ENCODE assay signal across 1 cellular context in the genomic region with DNA sequence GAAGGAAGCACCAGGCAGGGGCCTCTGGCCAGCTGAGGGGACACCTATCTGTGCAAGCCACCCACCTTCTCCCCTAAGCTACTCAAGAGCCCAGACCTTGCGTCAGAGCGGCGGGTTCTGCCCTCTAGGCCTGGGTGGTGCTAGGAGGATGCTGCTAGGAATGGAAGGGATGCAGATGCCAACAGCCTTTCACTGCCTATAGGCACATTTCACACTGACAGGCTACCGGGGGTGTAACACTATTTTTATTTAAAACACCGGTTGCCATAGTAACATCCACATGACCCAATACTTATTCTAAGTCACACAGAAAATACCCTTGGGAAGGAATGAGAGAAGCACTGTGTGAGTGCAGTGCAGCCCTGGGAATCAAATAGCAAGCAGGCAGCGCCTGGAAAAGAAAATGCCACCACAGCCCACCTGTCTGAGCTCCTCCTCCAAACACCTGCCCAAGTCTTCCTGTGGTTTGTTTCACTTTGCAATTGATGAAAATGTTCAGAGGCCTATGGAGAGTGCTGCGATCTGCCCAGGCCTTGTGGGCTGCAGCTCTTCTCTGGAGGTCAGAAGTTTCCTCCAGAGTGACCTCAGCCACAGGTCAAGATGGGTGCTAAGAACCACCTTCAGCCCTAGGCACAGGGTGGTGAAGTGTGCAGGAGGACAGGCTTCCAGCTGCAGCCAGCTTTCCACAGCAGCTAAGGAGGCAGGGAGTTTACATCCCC.
TF ChIP-seq lines count a peak whose summit lies in the region.

No MANE protein-coding gene starts in this region.

TF ChIP-seq in GM23338, 12 proteins besides CTCF, POLR2A, EP300 and RAD21 (continued from another document):
- TF ChIP-seq, protein P1, sequence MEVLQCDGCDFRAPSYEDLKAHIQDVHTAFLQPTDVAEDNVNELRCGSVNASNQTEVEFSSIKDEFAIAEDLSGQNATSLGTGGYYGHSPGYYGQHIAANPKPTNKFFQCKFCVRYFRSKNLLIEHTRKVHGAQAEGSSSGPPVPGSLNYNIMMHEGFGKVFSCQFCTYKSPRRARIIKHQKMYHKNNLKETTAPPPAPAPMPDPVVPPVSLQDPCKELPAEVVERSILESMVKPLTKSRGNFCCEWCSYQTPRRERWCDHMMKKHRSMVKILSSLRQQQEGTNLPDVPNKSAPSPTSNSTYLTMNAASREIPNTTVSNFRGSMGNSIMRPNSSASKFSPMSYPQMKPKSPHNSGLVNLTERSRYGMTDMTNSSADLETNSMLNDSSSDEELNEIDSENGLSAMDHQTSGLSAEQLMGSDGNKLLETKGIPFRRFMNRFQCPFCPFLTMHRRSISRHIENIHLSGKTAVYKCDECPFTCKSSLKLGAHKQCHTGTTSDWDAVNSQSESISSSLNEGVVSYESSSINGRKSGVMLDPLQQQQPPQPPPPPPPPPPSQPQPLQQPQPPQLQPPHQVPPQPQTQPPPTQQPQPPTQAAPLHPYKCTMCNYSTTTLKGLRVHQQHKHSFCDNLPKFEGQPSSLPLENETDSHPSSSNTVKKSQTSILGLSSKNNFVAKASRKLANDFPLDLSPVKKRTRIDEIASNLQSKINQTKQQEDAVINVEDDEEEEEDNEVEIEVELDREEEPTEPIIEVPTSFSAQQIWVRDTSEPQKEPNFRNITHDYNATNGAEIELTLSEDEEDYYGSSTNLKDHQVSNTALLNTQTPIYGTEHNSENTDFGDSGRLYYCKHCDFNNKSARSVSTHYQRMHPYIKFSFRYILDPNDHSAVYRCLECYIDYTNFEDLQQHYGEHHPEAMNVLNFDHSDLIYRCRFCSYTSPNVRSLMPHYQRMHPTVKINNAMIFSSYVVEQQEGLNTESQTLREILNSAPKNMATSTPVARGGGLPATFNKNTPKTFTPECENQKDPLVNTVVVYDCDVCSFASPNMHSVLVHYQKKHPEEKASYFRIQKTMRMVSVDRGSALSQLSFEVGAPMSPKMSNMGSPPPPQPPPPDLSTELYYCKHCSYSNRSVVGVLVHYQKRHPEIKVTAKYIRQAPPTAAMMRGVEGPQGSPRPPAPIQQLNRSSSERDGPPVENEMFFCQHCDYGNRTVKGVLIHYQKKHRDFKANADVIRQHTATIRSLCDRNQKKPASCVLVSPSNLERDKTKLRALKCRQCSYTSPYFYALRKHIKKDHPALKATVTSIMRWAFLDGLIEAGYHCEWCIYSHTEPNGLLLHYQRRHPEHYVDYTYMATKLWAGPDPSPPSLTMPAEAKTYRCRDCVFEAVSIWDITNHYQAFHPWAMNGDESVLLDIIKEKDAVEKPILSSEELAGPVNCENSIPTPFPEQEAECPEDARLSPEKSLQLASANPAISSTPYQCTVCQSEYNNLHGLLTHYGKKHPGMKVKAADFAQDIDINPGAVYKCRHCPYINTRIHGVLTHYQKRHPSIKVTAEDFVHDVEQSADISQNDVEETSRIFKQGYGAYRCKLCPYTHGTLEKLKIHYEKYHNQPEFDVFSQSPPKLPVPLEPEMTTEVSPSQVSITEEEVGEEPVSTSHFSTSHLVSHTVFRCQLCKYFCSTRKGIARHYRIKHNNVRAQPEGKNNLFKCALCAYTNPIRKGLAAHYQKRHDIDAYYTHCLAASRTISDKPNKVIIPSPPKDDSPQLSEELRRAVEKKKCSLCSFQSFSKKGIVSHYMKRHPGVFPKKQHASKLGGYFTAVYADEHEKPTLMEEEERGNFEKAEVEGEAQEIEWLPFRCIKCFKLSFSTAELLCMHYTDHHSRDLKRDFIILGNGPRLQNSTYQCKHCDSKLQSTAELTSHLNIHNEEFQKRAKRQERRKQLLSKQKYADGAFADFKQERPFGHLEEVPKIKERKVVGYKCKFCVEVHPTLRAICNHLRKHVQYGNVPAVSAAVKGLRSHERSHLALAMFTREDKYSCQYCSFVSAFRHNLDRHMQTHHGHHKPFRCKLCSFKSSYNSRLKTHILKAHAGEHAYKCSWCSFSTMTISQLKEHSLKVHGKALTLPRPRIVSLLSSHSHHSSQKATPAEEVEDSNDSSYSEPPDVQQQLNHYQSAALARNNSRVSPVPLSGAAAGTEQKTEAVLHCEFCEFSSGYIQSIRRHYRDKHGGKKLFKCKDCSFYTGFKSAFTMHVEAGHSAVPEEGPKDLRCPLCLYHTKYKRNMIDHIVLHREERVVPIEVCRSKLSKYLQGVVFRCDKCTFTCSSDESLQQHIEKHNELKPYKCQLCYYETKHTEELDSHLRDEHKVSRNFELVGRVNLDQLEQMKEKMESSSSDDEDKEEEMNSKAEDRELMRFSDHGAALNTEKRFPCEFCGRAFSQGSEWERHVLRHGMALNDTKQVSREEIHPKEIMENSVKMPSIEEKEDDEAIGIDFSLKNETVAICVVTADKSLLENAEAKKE (CRISPR knock-in tag; IDR thresholded peaks at IDR 0.05) = no peak
- TF ChIP-seq STAT1 (IDR thresholded peaks at IDR 0.05; ENCODE audit: unreplicated experiment) (no peak), ZNF114 (CRISPR knock-in tag; IDR thresholded peaks at IDR 0.05) (no peak), CREB1 (CRISPR knock-in tag; IDR thresholded peaks at IDR 0.05; ENCODE audit: low read depth) (no peak), ZNF331 (CRISPR knock-in tag; IDR thresholded peaks at IDR 0.05; ENCODE audit: low read depth) (no peak), EZH2 (IDR thresholded peaks at IDR 0.05; ENCODE audit: low read depth, unreplicated experiment) (no peak)
- TF ChIP-seq, protein P2, sequence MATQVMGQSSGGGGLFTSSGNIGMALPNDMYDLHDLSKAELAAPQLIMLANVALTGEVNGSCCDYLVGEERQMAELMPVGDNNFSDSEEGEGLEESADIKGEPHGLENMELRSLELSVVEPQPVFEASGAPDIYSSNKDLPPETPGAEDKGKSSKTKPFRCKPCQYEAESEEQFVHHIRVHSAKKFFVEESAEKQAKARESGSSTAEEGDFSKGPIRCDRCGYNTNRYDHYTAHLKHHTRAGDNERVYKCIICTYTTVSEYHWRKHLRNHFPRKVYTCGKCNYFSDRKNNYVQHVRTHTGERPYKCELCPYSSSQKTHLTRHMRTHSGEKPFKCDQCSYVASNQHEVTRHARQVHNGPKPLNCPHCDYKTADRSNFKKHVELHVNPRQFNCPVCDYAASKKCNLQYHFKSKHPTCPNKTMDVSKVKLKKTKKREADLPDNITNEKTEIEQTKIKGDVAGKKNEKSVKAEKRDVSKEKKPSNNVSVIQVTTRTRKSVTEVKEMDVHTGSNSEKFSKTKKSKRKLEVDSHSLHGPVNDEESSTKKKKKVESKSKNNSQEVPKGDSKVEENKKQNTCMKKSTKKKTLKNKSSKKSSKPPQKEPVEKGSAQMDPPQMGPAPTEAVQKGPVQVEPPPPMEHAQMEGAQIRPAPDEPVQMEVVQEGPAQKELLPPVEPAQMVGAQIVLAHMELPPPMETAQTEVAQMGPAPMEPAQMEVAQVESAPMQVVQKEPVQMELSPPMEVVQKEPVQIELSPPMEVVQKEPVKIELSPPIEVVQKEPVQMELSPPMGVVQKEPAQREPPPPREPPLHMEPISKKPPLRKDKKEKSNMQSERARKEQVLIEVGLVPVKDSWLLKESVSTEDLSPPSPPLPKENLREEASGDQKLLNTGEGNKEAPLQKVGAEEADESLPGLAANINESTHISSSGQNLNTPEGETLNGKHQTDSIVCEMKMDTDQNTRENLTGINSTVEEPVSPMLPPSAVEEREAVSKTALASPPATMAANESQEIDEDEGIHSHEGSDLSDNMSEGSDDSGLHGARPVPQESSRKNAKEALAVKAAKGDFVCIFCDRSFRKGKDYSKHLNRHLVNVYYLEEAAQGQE (IDR thresholded peaks at IDR 0.05; ENCODE audit: unreplicated experiment) = no peak
- TF ChIP-seq, protein P3, sequence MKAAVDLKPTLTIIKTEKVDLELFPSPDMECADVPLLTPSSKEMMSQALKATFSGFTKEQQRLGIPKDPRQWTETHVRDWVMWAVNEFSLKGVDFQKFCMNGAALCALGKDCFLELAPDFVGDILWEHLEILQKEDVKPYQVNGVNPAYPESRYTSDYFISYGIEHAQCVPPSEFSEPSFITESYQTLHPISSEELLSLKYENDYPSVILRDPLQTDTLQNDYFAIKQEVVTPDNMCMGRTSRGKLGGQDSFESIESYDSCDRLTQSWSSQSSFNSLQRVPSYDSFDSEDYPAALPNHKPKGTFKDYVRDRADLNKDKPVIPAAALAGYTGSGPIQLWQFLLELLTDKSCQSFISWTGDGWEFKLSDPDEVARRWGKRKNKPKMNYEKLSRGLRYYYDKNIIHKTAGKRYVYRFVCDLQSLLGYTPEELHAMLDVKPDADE (IDR thresholded peaks at IDR 0.05) = no peak
